In the genomic region with DNA sequence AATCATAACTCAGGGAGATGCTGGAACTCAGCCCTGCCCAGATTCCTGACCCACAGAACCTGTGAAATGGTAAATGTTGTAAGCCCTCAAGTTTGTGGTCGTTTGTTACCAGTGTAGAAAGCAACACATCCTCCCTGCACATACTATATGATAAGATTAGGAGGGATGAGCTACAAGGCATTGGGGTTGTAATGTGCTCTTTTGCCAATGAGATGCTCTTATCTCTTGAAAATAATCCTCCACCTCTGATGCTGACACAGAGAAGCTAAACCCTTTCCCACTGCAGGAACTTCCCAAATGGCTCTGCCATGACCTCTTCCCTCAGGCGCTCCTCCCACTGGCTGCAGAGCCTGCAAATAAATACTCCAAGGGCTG, we compare ENCODE assay signal across 8 cellular contexts. TPM values are rescaled to one million over a fixed set of nuclear protein-coding genes. Genes with fewer than 3 reads are reported as not detected.
DNase-seq lines count a peak whose midpoint lies in the region; ATAC-seq and TF ChIP-seq lines count a peak whose summit lies in the region.
"Had no signal": no experiment of that assay in that cellular context is flagged by ENCODE, and none has a peak within 500 bp of the region (broad histone marks: within the 10 kb centered on the region; RNA-seq: fewer than 3 reads in every experiment).

No MANE protein-coding gene starts in this region.

- TF ChIP-seq CTCF in fibroblast of the aortic adventitia (IDR thresholded peaks at IDR 0.05; ENCODE audit: insufficient read depth, low read length): no peak

- no peaks in the 10 kb centered on the region for H3K27me3 Mint-ChIP-seq in T-helper 2 cell treated with Interferon-gamma antibody and Interleukin-4, amounts not matched to agents 5 μg/mL and 100 μg/mL, for 36 hours (ENCODE audit: low read depth)

- peaks cover 29% of the 10 kb centered on the region for H3K9me3 Mint-ChIP-seq in T-helper 2 cell treated with Interferon-gamma antibody and Interleukin-4, amounts not matched to agents 5 μg/mL and 100 μg/mL, for 36 hours

- peaks cover 67% of the 10 kb centered on the region for H3K36me3 ChIP-seq in GM23248 (ENCODE audit: low read depth)

- H3K27ac Mint-ChIP-seq in T-helper 2 cell treated with Interferon-gamma antibody and Interleukin-4, amounts not matched to agents 5 μg/mL and 100 μg/mL, for 36 hours: peak overlapping the region; percentile 79

- no peak for DNase-seq in GM23248
- DNase-seq in T-helper 2 cell treated with Interferon-gamma antibody and Interleukin-4, amounts not matched to agents 5 μg/mL and 100 μg/mL, for 36 hours (ENCODE audit: low spot score): no peak
- DNase-seq in fibroblast of the aortic adventitia (ENCODE audit: low read depth): peak; percentile 27
- no peak for DNase-seq in head of caudate nucleus
- DNase-seq: mesenchymal stem cell had no signal

- H3K27ac ChIP-seq in GM23248 (peak overlapping the region; percentile 47), skin epidermis (peak overlapping the region in 17 of 21 experiments; percentile 14 to 92 (median 58))

- no peaks in the 10 kb centered on the region for H3K9me2 ChIP-seq in GM23248 (ENCODE audit: insufficient read depth)

- 83 to 87% methylated on average over 2 of the region's 2 CpGs for WGBS in GM23248 (ENCODE audit: low coverage in 1 of 2, low lambda C conversion rate in 2 of 2, missing lambda C conversion rate in 2 of 2), 2 experiments

- in situ Hi-C loops in GM23248 (cut with MboI): loop anchor here (10.0 kb wide), 1 partner anchor 233 kb away; no protein-coding TSS in a partner anchor

- H3K4me3 ChIP-seq in GM23248 (no peak overlapping the region), fibroblast of the aortic adventitia (ENCODE audit: low read depth, low read length) (no peak overlapping the region), skin epidermis (no peak overlapping the region)

- intact Hi-C loops in head of caudate nucleus (cut with DNase I): no loop called here

- no peak overlapping the region for H3K9ac ChIP-seq in GM23248

- no peak overlapping the region for H2AFZ ChIP-seq in GM23248

- H3K36me3 Mint-ChIP-seq in T-helper 2 cell treated with Interferon-gamma antibody and Interleukin-4, amounts not matched to agents 5 μg/mL and 100 μg/mL, for 36 hours (ENCODE audit: low read depth): peaks cover 59% of the 10 kb centered on the region

- peak overlapping the region; percentile 31 for H3K4me2 ChIP-seq in GM23248 (ENCODE audit: unreplicated experiment)

- H3F3A ChIP-seq in GM23248 (ENCODE audit: insufficient read depth): peaks cover 91% of the 10 kb centered on the region

- peaks cover 33% of the 10 kb centered on the region for H3K4me1 Mint-ChIP-seq in T-helper 2 cell treated with Interferon-gamma antibody and Interleukin-4, amounts not matched to agents 5 μg/mL and 100 μg/mL, for 36 hours (ENCODE audit: low read depth)

- no peaks in the 10 kb centered on the region for H3K27me3 ChIP-seq in GM23248 (replicated peaks; ENCODE audit: insufficient read depth)

- H4K20me1 ChIP-seq in GM23248 (ENCODE audit: insufficient read depth): no peaks in the 10 kb centered on the region

- H3K9me3 ChIP-seq in GM23248 (ENCODE audit: low read depth): no peaks in the 10 kb centered on the region

- H3K4me1 ChIP-seq in GM23248 (ENCODE audit: insufficient read depth): peaks cover 93% of the 10 kb centered on the region

- ATAC-seq in GM21717 (IDR thresholded peaks at IDR 0.05; ENCODE audit: unreplicated experiment): no peak
- ATAC-seq in HG03520 (IDR thresholded peaks at IDR 0.05; ENCODE audit: unreplicated experiment): no peak

- peak overlapping the region; percentile 55 for H3K4me3 Mint-ChIP-seq in T-helper 2 cell treated with Interferon-gamma antibody and Interleukin-4, amounts not matched to agents 5 μg/mL and 100 μg/mL, for 36 hours

- H3K79me2 ChIP-seq in GM23248 (ENCODE audit: insufficient read depth): peaks cover 100% of the 10 kb centered on the region

RNA-seq across cellular contexts. Expression of a gene that starts 23.5 kb away (rescaled TPM):
- total RNA-seq in GM23248 (2014; rRNA removed; shearing (Covaris generic)): 144 and 166 TPM in 2 replicates
- polyA plus RNA-seq in GM23248 (2016; fragmentation: Nextera tagmentation; extraction: Ambion mirVana): 289 and 295 TPM in 2 replicates
- 30.5 and 34.7 TPM in 2 replicates for total RNA-seq in fibroblast of the aortic adventitia (ENCODE audit: low replicate concordance)
